In genomic region chr7:5377816-5378215, GRCh38 we compare ENCODE assay signal across 1 cellular context.
TF ChIP-seq lines count a peak whose summit lies in the region.

No MANE protein-coding gene starts in this region.

TF ChIP-seq in HepG2, 621 proteins besides CTCF, POLR2A, EP300 and RAD21:
- TF ChIP-seq PRDM4 (CRISPR knock-in tag; IDR thresholded peaks at IDR 0.05; ENCODE audit: borderline replicate concordance), result no peak
- no peak for TF ChIP-seq SIX1 (CRISPR knock-in tag; IDR thresholded peaks at IDR 0.05; ENCODE audit: borderline replicate concordance)
- TF ChIP-seq PCBP1 (IDR thresholded peaks at IDR 0.05; ENCODE audit: borderline replicate concordance, low read depth, low read length), result 0 out of 2 replicates have a peak, but pooled peaks have one; percentile 40
- TF ChIP-seq ZSCAN5A (CRISPR knock-in tag; IDR thresholded peaks at IDR 0.05; ENCODE audit: borderline replicate concordance), result no peak
- TF ChIP-seq, protein P1, sequence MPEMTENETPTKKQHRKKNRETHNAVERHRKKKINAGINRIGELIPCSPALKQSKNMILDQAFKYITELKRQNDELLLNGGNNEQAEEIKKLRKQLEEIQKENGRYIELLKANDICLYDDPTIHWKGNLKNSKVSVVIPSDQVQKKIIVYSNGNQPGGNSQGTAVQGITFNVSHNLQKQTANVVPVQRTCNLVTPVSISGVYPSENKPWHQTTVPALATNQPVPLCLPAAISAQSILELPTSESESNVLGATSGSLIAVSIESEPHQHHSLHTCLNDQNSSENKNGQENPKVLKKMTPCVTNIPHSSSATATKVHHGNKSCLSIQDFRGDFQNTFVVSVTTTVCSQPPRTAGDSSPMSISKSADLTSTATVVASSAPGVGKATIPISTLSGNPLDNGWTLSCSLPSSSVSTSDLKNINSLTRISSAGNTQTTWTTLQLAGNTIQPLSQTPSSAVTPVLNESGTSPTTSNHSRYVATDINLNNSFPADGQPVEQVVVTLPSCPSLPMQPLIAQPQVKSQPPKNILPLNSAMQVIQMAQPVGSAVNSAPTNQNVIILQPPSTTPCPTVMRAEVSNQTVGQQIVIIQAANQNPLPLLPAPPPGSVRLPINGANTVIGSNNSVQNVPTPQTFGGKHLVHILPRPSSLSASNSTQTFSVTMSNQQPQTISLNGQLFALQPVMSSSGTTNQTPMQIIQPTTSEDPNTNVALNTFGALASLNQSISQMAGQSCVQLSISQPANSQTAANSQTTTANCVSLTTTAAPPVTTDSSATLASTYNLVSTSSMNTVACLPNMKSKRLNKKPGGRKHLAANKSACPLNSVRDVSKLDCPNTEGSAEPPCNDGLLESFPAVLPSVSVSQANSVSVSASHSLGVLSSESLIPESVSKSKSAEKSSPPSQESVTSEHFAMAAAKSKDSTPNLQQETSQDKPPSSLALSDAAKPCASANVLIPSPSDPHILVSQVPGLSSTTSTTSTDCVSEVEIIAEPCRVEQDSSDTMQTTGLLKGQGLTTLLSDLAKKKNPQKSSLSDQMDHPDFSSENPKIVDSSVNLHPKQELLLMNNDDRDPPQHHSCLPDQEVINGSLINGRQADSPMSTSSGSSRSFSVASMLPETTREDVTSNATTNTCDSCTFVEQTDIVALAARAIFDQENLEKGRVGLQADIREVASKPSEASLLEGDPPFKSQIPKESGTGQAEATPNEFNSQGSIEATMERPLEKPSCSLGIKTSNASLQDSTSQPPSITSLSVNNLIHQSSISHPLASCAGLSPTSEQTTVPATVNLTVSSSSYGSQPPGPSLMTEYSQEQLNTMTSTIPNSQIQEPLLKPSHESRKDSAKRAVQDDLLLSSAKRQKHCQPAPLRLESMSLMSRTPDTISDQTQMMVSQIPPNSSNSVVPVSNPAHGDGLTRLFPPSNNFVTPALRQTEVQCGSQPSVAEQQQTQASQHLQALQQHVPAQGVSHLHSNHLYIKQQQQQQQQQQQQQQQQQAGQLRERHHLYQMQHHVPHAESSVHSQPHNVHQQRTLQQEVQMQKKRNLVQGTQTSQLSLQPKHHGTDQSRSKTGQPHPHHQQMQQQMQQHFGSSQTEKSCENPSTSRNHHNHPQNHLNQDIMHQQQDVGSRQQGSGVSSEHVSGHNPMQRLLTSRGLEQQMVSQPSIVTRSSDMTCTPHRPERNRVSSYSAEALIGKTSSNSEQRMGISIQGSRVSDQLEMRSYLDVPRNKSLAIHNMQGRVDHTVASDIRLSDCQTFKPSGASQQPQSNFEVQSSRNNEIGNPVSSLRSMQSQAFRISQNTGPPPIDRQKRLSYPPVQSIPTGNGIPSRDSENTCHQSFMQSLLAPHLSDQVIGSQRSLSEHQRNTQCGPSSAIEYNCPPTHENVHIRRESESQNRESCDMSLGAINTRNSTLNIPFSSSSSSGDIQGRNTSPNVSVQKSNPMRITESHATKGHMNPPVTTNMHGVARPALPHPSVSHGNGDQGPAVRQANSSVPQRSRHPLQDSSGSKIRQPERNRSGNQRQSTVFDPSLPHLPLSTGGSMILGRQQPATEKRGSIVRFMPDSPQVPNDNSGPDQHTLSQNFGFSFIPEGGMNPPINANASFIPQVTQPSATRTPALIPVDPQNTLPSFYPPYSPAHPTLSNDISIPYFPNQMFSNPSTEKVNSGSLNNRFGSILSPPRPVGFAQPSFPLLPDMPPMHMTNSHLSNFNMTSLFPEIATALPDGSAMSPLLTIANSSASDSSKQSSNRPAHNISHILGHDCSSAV (CRISPR knock-in tag; IDR thresholded peaks at IDR 0.05; ENCODE audit: borderline replicate concordance), result no peak
- no peak for TF ChIP-seq ZNF766 (CRISPR knock-in tag; IDR thresholded peaks at IDR 0.05; ENCODE audit: borderline replicate concordance)
- TF ChIP-seq ZBTB34 (CRISPR knock-in tag; IDR thresholded peaks at IDR 0.05), result no peak
- no peak for TF ChIP-seq ZNF333 (CRISPR knock-in tag; IDR thresholded peaks at IDR 0.05; ENCODE audit: borderline replicate concordance)
- TF ChIP-seq ZNF441 (CRISPR knock-in tag; IDR thresholded peaks at IDR 0.05; ENCODE audit: borderline replicate concordance), result no peak
- TF ChIP-seq AGO1 (IDR thresholded peaks at IDR 0.05; ENCODE audit: low read depth, low read length, poor library complexity, severe bottlenecking), result no peak
- no peak for TF ChIP-seq ZNF556 (CRISPR knock-in tag; IDR thresholded peaks at IDR 0.05; ENCODE audit: borderline replicate concordance)
- TF ChIP-seq ZNF652 (CRISPR knock-in tag; IDR thresholded peaks at IDR 0.05; ENCODE audit: borderline replicate concordance, low read depth), result no peak
- no peak for TF ChIP-seq KLF13 (CRISPR knock-in tag; IDR thresholded peaks at IDR 0.05)
- TF ChIP-seq MBNL3 (CRISPR knock-in tag; conservative IDR thresholded peaks at IDR 0.05), result no peak
- no peak for TF ChIP-seq ZNF205 (CRISPR knock-in tag; IDR thresholded peaks at IDR 0.05)
- no peak for TF ChIP-seq ZNF687 (CRISPR knock-in tag; IDR thresholded peaks at IDR 0.05)
- no peak for TF ChIP-seq IKZF5 (CRISPR knock-in tag; IDR thresholded peaks at IDR 0.05)
- peak; percentile 19 for TF ChIP-seq AGO2 (optimal IDR thresholded peaks at IDR 0.05; ENCODE audit: low read depth, low read length)
- TF ChIP-seq MAFK (conservative IDR thresholded peaks at IDR 0.05 in 1 of 2, IDR thresholded peaks at IDR 0.05 in 1 of 2; ENCODE audit: low read length in 2 of 2), result no peak
- TF ChIP-seq, protein P2, sequence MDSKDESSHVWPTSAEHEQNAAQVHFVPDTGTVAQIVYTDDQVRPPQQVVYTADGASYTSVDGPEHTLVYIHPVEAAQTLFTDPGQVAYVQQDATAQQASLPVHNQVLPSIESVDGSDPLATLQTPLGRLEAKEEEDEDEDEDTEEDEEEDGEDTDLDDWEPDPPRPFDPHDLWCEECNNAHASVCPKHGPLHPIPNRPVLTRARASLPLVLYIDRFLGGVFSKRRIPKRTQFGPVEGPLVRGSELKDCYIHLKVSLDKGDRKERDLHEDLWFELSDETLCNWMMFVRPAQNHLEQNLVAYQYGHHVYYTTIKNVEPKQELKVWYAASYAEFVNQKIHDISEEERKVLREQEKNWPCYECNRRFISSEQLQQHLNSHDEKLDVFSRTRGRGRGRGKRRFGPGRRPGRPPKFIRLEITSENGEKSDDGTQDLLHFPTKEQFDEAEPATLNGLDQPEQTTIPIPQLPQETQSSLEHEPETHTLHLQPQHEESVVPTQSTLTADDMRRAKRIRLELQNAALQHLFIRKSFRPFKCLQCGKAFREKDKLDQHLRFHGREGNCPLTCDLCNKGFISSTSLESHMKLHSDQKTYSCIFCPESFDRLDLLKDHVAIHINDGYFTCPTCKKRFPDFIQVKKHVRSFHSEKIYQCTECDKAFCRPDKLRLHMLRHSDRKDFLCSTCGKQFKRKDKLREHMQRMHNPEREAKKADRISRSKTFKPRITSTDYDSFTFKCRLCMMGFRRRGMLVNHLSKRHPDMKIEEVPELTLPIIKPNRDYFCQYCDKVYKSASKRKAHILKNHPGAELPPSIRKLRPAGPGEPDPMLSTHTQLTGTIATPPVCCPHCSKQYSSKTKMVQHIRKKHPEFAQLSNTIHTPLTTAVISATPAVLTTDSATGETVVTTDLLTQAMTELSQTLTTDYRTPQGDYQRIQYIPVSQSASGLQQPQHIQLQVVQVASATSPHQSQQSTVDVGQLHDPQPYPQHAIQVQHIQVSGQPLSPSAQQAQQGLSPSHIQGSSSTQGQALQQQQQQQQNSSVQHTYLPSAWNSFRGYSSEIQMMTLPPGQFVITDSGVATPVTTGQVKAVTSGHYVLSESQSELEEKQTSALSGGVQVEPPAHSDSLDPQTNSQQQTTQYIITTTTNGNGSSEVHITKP (CRISPR knock-in tag; IDR thresholded peaks at IDR 0.05; ENCODE audit: low read depth), result no peak
- TF ChIP-seq ZFP36L1 (CRISPR knock-in tag; IDR thresholded peaks at IDR 0.05), result no peak
- TF ChIP-seq RBFOX2 (IDR thresholded peaks at IDR 0.05; ENCODE audit: low read depth, low read length), result peak; percentile 44; the same call in 1 of the 2 replicates
- TF ChIP-seq, protein P3, sequence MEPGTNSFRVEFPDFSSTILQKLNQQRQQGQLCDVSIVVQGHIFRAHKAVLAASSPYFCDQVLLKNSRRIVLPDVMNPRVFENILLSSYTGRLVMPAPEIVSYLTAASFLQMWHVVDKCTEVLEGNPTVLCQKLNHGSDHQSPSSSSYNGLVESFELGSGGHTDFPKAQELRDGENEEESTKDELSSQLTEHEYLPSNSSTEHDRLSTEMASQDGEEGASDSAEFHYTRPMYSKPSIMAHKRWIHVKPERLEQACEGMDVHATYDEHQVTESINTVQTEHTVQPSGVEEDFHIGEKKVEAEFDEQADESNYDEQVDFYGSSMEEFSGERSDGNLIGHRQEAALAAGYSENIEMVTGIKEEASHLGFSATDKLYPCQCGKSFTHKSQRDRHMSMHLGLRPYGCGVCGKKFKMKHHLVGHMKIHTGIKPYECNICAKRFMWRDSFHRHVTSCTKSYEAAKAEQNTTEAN (CRISPR knock-in tag; conservative IDR thresholded peaks at IDR 0.05), result no peak
